1 cellular context compared by ENCODE assay signal in the genomic region with DNA sequence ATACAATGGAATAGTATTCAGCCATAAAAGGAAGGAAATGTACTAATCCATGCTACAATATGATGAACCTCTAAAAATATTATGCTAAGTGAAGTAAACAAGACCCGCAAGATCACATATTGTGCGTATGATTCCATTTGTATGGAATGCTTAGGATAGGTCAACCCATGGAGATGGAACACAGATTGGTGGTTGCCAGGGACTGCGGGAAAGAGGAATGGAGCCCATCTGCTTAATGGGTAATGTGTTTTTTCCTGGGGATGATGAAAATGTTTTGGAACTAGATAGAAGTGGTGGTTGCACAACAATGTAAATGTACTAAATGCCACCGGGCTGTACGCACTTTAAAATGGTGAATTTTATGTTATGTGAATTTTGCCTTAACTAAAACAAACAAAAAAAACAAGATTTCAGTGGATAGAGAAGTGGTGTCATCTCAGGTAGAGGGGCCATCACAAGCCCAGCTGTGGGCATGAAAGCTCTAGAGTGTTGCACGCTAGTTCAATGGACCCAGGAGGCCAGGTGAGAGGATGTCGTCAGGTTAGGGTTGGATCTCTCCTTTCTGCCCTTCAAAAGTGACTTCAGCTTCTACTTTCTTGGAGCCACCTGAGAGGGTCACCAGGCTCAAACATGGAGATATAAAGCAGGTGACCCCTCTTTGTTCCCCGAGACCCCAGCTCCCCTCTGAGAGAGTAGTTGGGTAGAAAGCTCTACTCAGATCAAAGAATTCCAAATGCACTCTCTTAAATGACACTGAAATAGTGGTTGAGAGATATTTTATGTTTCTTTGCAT.
A peak's percentile ranks its signal among the peaks of the same experiment; 100 is the strongest.
TF ChIP-seq lines count a peak whose summit lies in the region.

No MANE protein-coding gene starts in this region.

TF ChIP-seq in HepG2, 621 proteins besides CTCF, POLR2A, EP300 and RAD21:
- TF ChIP-seq ZNF547 (CRISPR knock-in tag; IDR thresholded peaks at IDR 0.05) (no peak), RBFOX2 (IDR thresholded peaks at IDR 0.05; ENCODE audit: low read depth, low read length) (0 out of 2 replicates have a peak, but pooled peaks have one; percentile 15), ZNF232 (CRISPR knock-in tag; IDR thresholded peaks at IDR 0.05; ENCODE audit: borderline replicate concordance) (no peak)
- TF ChIP-seq, protein P1, sequence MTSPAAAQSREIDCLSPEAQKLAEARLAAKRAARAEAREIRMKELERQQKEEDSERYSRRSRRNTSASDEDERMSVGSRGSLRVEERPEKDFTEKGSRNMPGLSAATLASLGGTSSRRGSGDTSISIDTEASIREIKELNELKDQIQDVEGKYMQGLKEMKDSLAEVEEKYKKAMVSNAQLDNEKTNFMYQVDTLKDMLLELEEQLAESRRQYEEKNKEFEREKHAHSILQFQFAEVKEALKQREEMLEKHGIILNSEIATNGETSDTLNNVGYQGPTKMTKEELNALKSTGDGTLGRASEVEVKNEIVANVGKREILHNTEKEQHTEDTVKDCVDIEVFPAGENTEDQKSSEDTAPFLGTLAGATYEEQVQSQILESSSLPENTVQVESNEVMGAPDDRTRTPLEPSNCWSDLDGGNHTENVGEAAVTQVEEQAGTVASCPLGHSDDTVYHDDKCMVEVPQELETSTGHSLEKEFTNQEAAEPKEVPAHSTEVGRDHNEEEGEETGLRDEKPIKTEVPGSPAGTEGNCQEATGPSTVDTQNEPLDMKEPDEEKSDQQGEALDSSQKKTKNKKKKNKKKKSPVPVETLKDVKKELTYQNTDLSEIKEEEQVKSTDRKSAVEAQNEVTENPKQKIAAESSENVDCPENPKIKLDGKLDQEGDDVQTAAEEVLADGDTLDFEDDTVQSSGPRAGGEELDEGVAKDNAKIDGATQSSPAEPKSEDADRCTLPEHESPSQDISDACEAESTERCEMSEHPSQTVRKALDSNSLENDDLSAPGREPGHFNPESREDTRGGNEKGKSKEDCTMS (CRISPR knock-in tag; conservative IDR thresholded peaks at IDR 0.05): no peak
